ENCODE assay signal across 9 cellular contexts in genomic region chr3:114221165-114221880, GRCh38.
DNase-seq lines count a peak whose midpoint lies in the region; ATAC-seq and FAIRE-seq lines count a peak whose summit lies in the region.
"Had no signal": no experiment of that assay in that cellular context is flagged by ENCODE, and none has a peak within 500 bp of the region (broad histone marks: within the 10 kb centered on the region; RNA-seq: fewer than 3 reads in every experiment).

No MANE protein-coding gene starts in this region.

- peak; percentile 44 for ATAC-seq in central memory CD8-positive, alpha-beta T cell (replicated peaks; ENCODE audit: extremely low read depth, poor library complexity, severe bottlenecking)
- no peak for ATAC-seq in stimulated activated naive B cell treated with anti-CD40 and anti-IgM and Interleukin-4, amounts not matched to agents 10 μg/mL and 1 μg/mL and 100 μg/mL, for 72 hours (replicated peaks)

- FAIRE-seq in RCC 7860 (lab: Jason Lieb, UNC): no peak

- DNase-seq in activated naive CD4-positive, alpha-beta T cell treated with Interleukin-2 at 50 U/mL for 16 hours: peak; percentile 65
- DNase-seq in activated naive CD4-positive, alpha-beta T cell treated with anti-CD3 and anti-CD28 coated beads, Interleukin-2, amount 50 U/mL, for 16 hours: no peak
- peak; percentile 55 to 64 for DNase-seq in activated CD4-positive, alpha-beta T cell treated with anti-CD3 and anti-CD28 coated beads for 4 hours
- peak in 1 of 2 donors; percentile 48 for DNase-seq in central memory CD8-positive, alpha-beta T cell (ENCODE audit: low spot score in 2 of 2)
- DNase-seq in stimulated activated naive B cell treated with anti-CD40 and anti-IgM and Interleukin-4, amounts not matched to agents 10 μg/mL and 1 μg/mL and 100 μg/mL, for 72 hours: no peak
- no peak for DNase-seq in effector CD8-positive, alpha-beta T cell (lab: John Stamatoyannopoulos, UW)
- DNase-seq in NCI-H748 treated with DMSO at 0.1 percent for 48 hours (lab: John Stamatoyannopoulos, UW) (no peak), RCC 7860 (ENCODE audit: low spot score) (no peak)
- DNase-seq: SW 1271 had no signal

- H3K27ac Mint-ChIP-seq in central memory CD8-positive, alpha-beta T cell (ENCODE audit: low read depth): peak overlapping the region; percentile 95
- peak overlapping the region; percentile 16 for H3K27ac Mint-ChIP-seq in stimulated activated naive B cell treated with anti-CD40 and anti-IgM and Interleukin-4, amounts not matched to agents 10 μg/mL and 1 μg/mL and 100 μg/mL, for 72 hours

- H3K4me1 Mint-ChIP-seq in central memory CD8-positive, alpha-beta T cell: peaks cover 64% of the 10 kb centered on the region
- peaks cover 43 to 49% of the 10 kb centered on the region in 2 donors for H3K4me1 Mint-ChIP-seq in stimulated activated naive B cell treated with anti-CD40 and anti-IgM and Interleukin-4, amounts not matched to agents 10 μg/mL and 1 μg/mL and 100 μg/mL, for 72 hours

- H3K36me3 Mint-ChIP-seq in central memory CD8-positive, alpha-beta T cell (ENCODE audit: insufficient read depth): peaks cover 8% of the 10 kb centered on the region
- peaks cover 20 to 23% of the 10 kb centered on the region in 2 donors for H3K36me3 Mint-ChIP-seq in stimulated activated naive B cell treated with anti-CD40 and anti-IgM and Interleukin-4, amounts not matched to agents 10 μg/mL and 1 μg/mL and 100 μg/mL, for 72 hours

- H3K9me3 Mint-ChIP-seq in central memory CD8-positive, alpha-beta T cell: peaks cover 5% of the 10 kb centered on the region
- peaks cover 10 to 12% of the 10 kb centered on the region in 2 donors for H3K9me3 Mint-ChIP-seq in stimulated activated naive B cell treated with anti-CD40 and anti-IgM and Interleukin-4, amounts not matched to agents 10 μg/mL and 1 μg/mL and 100 μg/mL, for 72 hours

- no peaks in the 10 kb centered on the region for H3K27me3 Mint-ChIP-seq in central memory CD8-positive, alpha-beta T cell
- H3K27me3 Mint-ChIP-seq in stimulated activated naive B cell treated with anti-CD40 and anti-IgM and Interleukin-4, amounts not matched to agents 10 μg/mL and 1 μg/mL and 100 μg/mL, for 72 hours: no peaks in the 10 kb centered on the region

- H3K4me3 Mint-ChIP-seq in central memory CD8-positive, alpha-beta T cell: peak overlapping the region; percentile 48
- H3K4me3 Mint-ChIP-seq in stimulated activated naive B cell treated with anti-CD40 and anti-IgM and Interleukin-4, amounts not matched to agents 10 μg/mL and 1 μg/mL and 100 μg/mL, for 72 hours: no peak overlapping the region

Comparison
In these comparisons a context has a peak if more than half of its experiments do, and no peak if none do; other contexts are left out.
1. DNase-seq: peak in activated naive CD4-positive, alpha-beta T cell treated with Interleukin-2 at 50 U/mL for 16 hours (single experiment) and activated CD4-positive, alpha-beta T cell treated with anti-CD3 and anti-CD28 coated beads for 4 hours (2 of 2); none in activated naive CD4-positive, alpha-beta T cell treated with anti-CD3 and anti-CD28 coated beads, Interleukin-2, amount 50 U/mL, for 16 hours (single experiment), stimulated activated naive B cell treated with anti-CD40 and anti-IgM and Interleukin-4, amounts not matched to agents 10 μg/mL and 1 μg/mL and 100 μg/mL, for 72 hours (single experiment), effector CD8-positive, alpha-beta T cell (single experiment), NCI-H748 treated with DMSO at 0.1 percent for 48 hours (single experiment) and RCC 7860 (single experiment).